ENCODE assay signal across 17 cellular contexts in the genomic region with DNA sequence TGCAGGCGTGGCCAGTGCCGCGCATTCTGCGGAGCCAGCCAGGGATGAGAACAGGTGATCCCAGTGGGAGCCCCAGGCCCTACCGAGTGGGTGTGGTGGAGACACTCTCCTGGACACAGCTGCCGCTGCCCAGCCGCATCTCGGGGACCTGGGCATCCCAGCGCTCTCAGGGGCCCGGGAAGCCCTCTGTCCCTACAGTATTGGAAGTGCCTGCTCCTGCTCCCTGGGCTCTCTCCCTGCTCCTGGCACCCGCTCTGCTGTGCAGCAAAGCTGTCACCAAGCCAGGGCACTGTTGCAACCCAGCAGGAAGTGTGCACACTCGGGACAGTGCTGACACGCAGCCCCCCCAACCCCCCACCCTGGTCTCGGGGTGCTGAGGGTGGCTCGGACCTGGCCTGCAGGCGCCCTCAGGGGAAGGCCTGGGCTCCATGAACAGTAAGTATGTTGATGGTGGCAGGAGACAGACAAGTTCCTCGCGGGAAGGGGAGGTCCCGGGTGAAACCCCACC.
DNase-seq lines count a peak whose midpoint lies in the region; ATAC-seq and TF ChIP-seq lines count a peak whose summit lies in the region.
"Had no signal": no experiment of that assay in that cellular context is flagged by ENCODE, and none has a peak within 500 bp of the region (broad histone marks: within the 10 kb centered on the region; RNA-seq: fewer than 3 reads in every experiment).

No MANE protein-coding gene starts in this region.

- H3K4me3 Mint-ChIP-seq in activated T-cell treated with anti-CD3 and anti-CD28 coated beads, Interleukin-2, amount 50 U/mL, for 4 hours, result no peak overlapping the region
- no peak overlapping the region for H3K4me3 Mint-ChIP-seq in osteocyte (ENCODE audit: unreplicated experiment)

- no peaks in the 10 kb centered on the region for H3K79me2 ChIP-seq in hepatocyte

- peaks cover 14% of the 10 kb centered on the region for H3K9me3 Mint-ChIP-seq in activated T-cell treated with anti-CD3 and anti-CD28 coated beads, Interleukin-2, amount 50 U/mL, for 4 hours
- peaks cover 2% of the 10 kb centered on the region for H3K9me3 Mint-ChIP-seq in osteocyte (ENCODE audit: unreplicated experiment)

- no peaks in the 10 kb centered on the region for H3K4me1 ChIP-seq in hepatocyte (ENCODE audit: insufficient read depth)
- no peaks in the 10 kb centered on the region for H3K4me1 ChIP-seq in upper lobe of left lung
- H3K4me1 ChIP-seq: BLaER1 treated with 17β-estradiol and CSF1 and Interleukin-3, amounts not matched to agents 10 nM and 100 nM; Peyer's patch had no signal

- no peaks in the 10 kb centered on the region for H3K36me3 ChIP-seq in hepatocyte (replicated peaks; ENCODE audit: insufficient read depth, low read depth)
- H3K36me3 ChIP-seq in upper lobe of left lung, result no peaks in the 10 kb centered on the region
- H3K36me3 ChIP-seq: BLaER1 treated with 17β-estradiol and CSF1 and Interleukin-3, amounts not matched to agents 10 nM and 100 nM; MG63; Peyer's patch had no signal

- no peaks in the 10 kb centered on the region for H3K36me3 Mint-ChIP-seq in activated T-cell treated with anti-CD3 and anti-CD28 coated beads, Interleukin-2, amount 50 U/mL, for 4 hours (ENCODE audit: insufficient read depth)
- H3K36me3 Mint-ChIP-seq in osteocyte (ENCODE audit: unreplicated experiment), result no peaks in the 10 kb centered on the region

- no peak overlapping the region for H3K27ac Mint-ChIP-seq in osteocyte (ENCODE audit: unreplicated experiment)

- H3K9me3 ChIP-seq in hepatocyte (ENCODE audit: low read depth) (no peaks in the 10 kb centered on the region), upper lobe of left lung (peaks cover 0 to 21% (median 1%) of the 10 kb centered on the region in 4 donors)
- H3K9me3 ChIP-seq: MG63, Peyer's patch had no signal

- no peak overlapping the region for H2AFZ ChIP-seq in hepatocyte

- WGBS in hepatocyte (ENCODE audit: low lambda C conversion rate, missing lambda C conversion rate), result 97% methylated on average over 18 of the region's 19 CpGs
- WGBS in upper lobe of left lung, 2 donors, result 91 to 94% methylated on average over 10 to 17 of the region's 19 CpGs

- H3K27me3 ChIP-seq in hepatocyte (no peaks in the 10 kb centered on the region), upper lobe of left lung (no peaks in the 10 kb centered on the region)
- H3K27me3 ChIP-seq: BLaER1 treated with 17β-estradiol and CSF1 and Interleukin-3, amounts not matched to agents 10 nM and 100 nM; MG63; Peyer's patch had no signal

- no peak for ATAC-seq in activated T-cell treated with anti-CD3 and anti-CD28 coated beads, Interleukin-2, amount 50 U/mL, for 4 hours
- peak; percentile 12 to 62 for ATAC-seq in upper lobe of left lung (ENCODE audit: low FRiP score in 2 of 2)

- TF ChIP-seq POLR2A in upper lobe of left lung (IDR thresholded peaks at IDR 0.05), result no peak

- TF ChIP-seq EP300 in upper lobe of left lung (IDR thresholded peaks at IDR 0.05), result no peak

- H3K4me1 Mint-ChIP-seq in activated T-cell treated with anti-CD3 and anti-CD28 coated beads, Interleukin-2, amount 50 U/mL, for 4 hours (ENCODE audit: low read depth), result no peaks in the 10 kb centered on the region
- peaks cover 17% of the 10 kb centered on the region for H3K4me1 Mint-ChIP-seq in osteocyte (ENCODE audit: unreplicated experiment)

- H3K4me2 ChIP-seq in hepatocyte, result no peak overlapping the region
- H3K4me2 ChIP-seq: BLaER1 treated with 17β-estradiol and CSF1 and Interleukin-3, amounts not matched to agents 10 nM and 100 nM had no signal

- TF ChIP-seq CTCF in hepatocyte (IDR thresholded peaks at IDR 0.05; ENCODE audit: poor library complexity) (no peak), osteocyte (IDR thresholded peaks at IDR 0.05) (no peak), upper lobe of left lung (IDR thresholded peaks at IDR 0.05) (no peak)

- H3K9me2 ChIP-seq in hepatocyte (replicated peaks; ENCODE audit: insufficient read depth), result no peaks in the 10 kb centered on the region

- peak; percentile 2 for DNase-seq in activated T-cell treated with anti-CD3 and anti-CD28 coated beads, Interleukin-2, amount 50 U/mL, for 4 hours
- no peak for DNase-seq in activated T-cell treated with anti-CD3 and anti-CD28 coated beads, Interleukin-2, amount 50 U/mL, for 48 hours
- peak; percentile 2 for DNase-seq in hepatocyte (ENCODE audit: low spot score)
- peak; percentile 81 for DNase-seq in osteocyte (ENCODE audit: extremely low spot score, unreplicated experiment)
- DNase-seq in upper lobe of left lung, result peak in 1 of 2 donors; percentile 68
- no peak for DNase-seq in glomerular visceral epithelial cell (ENCODE audit: extremely low spot score)
- DNase-seq in activated gamma-delta T cell (lab: John Stamatoyannopoulos, UW), result no peak
- DNase-seq in NCI-H2029 treated with DMSO at 0.1 percent for 48 hours (lab: John Stamatoyannopoulos, UW), result no peak
- DNase-seq: DMS153, EL, MG63, NCI-H1105 treated with DMSO at 0.1 percent for 48 hours, NCI-H187, NCI-H2171, SHP77 had no signal

- H4K20me1 ChIP-seq in hepatocyte (ENCODE audit: insufficient read depth, poor library complexity, severe bottlenecking), result no peaks in the 10 kb centered on the region
- H4K20me1 ChIP-seq: BLaER1 treated with 17β-estradiol and CSF1 and Interleukin-3, amounts not matched to agents 10 nM and 100 nM had no signal

- H3K27ac ChIP-seq in hepatocyte, result no peak overlapping the region
- H3K27ac ChIP-seq in upper lobe of left lung, result no peak overlapping the region
- H3K27ac ChIP-seq: BLaER1 treated with 17β-estradiol and CSF1 and Interleukin-3, amounts not matched to agents 10 nM and 100 nM; Peyer's patch had no signal

- H3K4me3 ChIP-seq in hepatocyte (no peak overlapping the region), upper lobe of left lung (no peak overlapping the region)
- H3K4me3 ChIP-seq: BLaER1 treated with 17β-estradiol and CSF1 and Interleukin-3, amounts not matched to agents 10 nM and 100 nM; MG63; Peyer's patch had no signal

- no peaks in the 10 kb centered on the region for H3K27me3 Mint-ChIP-seq in activated T-cell treated with anti-CD3 and anti-CD28 coated beads, Interleukin-2, amount 50 U/mL, for 4 hours (ENCODE audit: low read depth)
- no peaks in the 10 kb centered on the region for H3K27me3 Mint-ChIP-seq in osteocyte (ENCODE audit: unreplicated experiment)

Comparison
In these comparisons a context has a peak if more than half of its experiments do, and no peak if none do; other contexts are left out.
1. DNase-seq: peak in activated T-cell treated with anti-CD3 and anti-CD28 coated beads, Interleukin-2, amount 50 U/mL, for 4 hours (single experiment), hepatocyte (single experiment) and osteocyte (single experiment); none in activated T-cell treated with anti-CD3 and anti-CD28 coated beads, Interleukin-2, amount 50 U/mL, for 48 hours (0 of 2), glomerular visceral epithelial cell (single experiment), activated gamma-delta T cell (single experiment) and NCI-H2029 treated with DMSO at 0.1 percent for 48 hours (single experiment).
2. ATAC-seq: peak in upper lobe of left lung (2 of 2); none in activated T-cell treated with anti-CD3 and anti-CD28 coated beads, Interleukin-2, amount 50 U/mL, for 4 hours (0 of 2).